ENCODE assay signal across 8 cellular contexts in the genomic region with DNA sequence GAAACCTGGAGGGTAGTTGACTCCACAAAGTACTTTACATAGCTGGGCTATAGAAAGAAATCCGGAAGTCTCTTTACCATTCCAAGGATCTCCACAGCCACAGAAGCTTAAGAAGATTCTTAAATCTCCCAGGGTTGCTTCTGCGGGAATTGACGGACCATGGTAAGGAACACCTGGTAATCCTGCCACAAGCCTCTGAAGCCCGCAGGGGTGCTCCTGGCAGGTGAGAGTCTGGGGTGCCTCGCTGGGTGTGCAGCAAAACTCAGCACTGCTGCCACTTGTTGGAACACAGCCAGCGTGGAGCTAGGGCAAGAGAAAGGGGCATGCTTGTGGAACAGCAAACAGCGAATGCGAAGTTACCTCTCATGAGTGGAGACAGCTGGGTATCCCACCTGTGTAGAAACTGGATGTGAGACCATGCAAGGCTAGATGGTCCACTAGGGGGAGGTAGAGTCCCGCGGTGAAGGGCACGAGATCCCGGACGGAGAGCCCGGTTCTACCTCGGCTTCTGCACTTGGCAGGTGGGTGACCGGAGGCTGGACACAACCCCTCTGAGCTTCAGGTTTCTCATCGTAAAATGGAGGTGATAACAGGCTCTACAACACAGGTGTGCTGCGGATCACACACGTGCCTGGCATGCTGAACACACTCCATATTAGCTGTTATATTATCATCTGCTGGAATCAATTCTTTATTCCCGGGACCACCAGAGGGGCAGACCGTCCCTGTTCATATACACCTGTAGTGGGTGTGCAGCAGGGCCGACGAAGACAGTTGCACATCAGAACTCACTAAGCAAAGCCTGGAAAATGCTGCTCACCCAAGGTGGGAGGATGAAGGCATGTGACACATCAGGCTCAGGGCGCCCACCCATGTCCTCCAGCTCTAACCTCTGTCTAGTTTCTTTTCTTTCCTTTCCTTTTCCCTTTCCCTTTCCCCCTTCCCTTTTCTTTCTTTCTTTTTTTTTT. TPM values are rescaled to one million over a fixed set of nuclear protein-coding genes. Genes with fewer than 3 reads are reported as not detected.
DNase-seq lines count a peak whose midpoint lies in the region; ATAC-seq and TF ChIP-seq lines count a peak whose summit lies in the region.

No MANE protein-coding gene starts in this region.

- no peaks in the 10 kb centered on the region for H3K9me2 ChIP-seq in SK-N-SH

- H3K4me2 ChIP-seq in SK-N-SH = peak overlapping the region; percentile 9; the same call in 1 of the 2 replicates

- intact Hi-C loops in cardiac septum (cut with DNase I) = loop anchor here (2.0 kb wide), 2 partner anchors 88 to 260 kb away; no protein-coding TSS in a partner anchor

- no peaks in the 10 kb centered on the region for H3F3A ChIP-seq in SK-N-SH (replicated peaks; ENCODE audit: insufficient read depth)

- H3K36me3 ChIP-seq in MG63 (no peaks in the 10 kb centered on the region), SK-N-SH (replicated peaks in 1 of 2; ENCODE audit: control insufficient read depth in 1 of 2, insufficient read depth in 2 of 2, low read length in 1 of 2) (no peaks in the 10 kb centered on the region)

- no peaks in the 10 kb centered on the region for H4K20me1 ChIP-seq in SK-N-SH (ENCODE audit: insufficient read depth)

- no peak overlapping the region for H3K27ac Mint-ChIP-seq in activated naive CD4-positive, alpha-beta T cell treated with anti-CD3 and anti-CD28 coated beads, Interleukin-2, amount 50 U/mL, for 72 hours

- CTCF ChIA-PET in SK-N-SH (lab: Yijun Ruan, JAX) = interaction anchor here (0.6 to 4.7 kb wide), 75 partner anchors 10 to 1292 kb away, joined by 3 to 184 read pairs (median 4); a partner anchor contains a TSS

- peak; percentile 86 for TF ChIP-seq CTCF in SK-N-SH (IDR thresholded peaks at IDR 0.05)

- no peak overlapping the region for H2AFZ ChIP-seq in SK-N-SH (ENCODE audit: low read depth)

- no peak overlapping the region for H3K9ac ChIP-seq in SK-N-SH

- peaks cover 3 to 13% of the 10 kb centered on the region in 2 donors for H3K36me3 Mint-ChIP-seq in activated naive CD4-positive, alpha-beta T cell treated with anti-CD3 and anti-CD28 coated beads, Interleukin-2, amount 50 U/mL, for 72 hours

- TF ChIP-seq RAD21 in SK-N-SH (IDR thresholded peaks at IDR 0.05; ENCODE audit: low read length) = peak; percentile 92

- peaks cover 0 to 6% of the 10 kb centered on the region in 2 experiments; a peak in 1 of 4 replicates for H3K4me1 ChIP-seq in SK-N-SH (ENCODE audit: control insufficient read depth in 1 of 2, insufficient read depth in 2 of 2, low read depth in 1 of 2, low read length in 1 of 2)

- peak; percentile 88 for DNase-seq in ELF-1 (ENCODE audit: low read depth, low spot score)
- DNase-seq in GOT3 (lab: John Stamatoyannopoulos, UW) = peak; percentile 19
- DNase-seq in MG63 = peak; percentile 42
- peak; percentile 85 for DNase-seq in SK-N-SH
- peak; percentile 72 to 82 for DNase-seq in activated naive CD4-positive, alpha-beta T cell treated with anti-CD3 and anti-CD28 coated beads, Interleukin-2, amount 50 U/mL, for 72 hours (ENCODE audit: low spot score in 2 of 2)
- DNase-seq in cardiac septum (ENCODE audit: low spot score) = peak; percentile 83
- peak; percentile 22 for DNase-seq in putamen (ENCODE audit: low spot score)
- no peak for DNase-seq in GF-D8 (lab: John Stamatoyannopoulos, UW)

- peak; percentile 90 to 94 for ATAC-seq in activated naive CD4-positive, alpha-beta T cell treated with anti-CD3 and anti-CD28 coated beads, Interleukin-2, amount 50 U/mL, for 72 hours

- POLR2A ChIA-PET in SK-N-SH (lab: Yijun Ruan, JAX) = no interaction called here

- H3K27me3 ChIP-seq in MG63 (no peaks in the 10 kb centered on the region), SK-N-SH (ENCODE audit: insufficient read depth) (no peaks in the 10 kb centered on the region)

- peaks cover 3 to 13% of the 10 kb centered on the region in 2 donors for H3K9me3 Mint-ChIP-seq in activated naive CD4-positive, alpha-beta T cell treated with anti-CD3 and anti-CD28 coated beads, Interleukin-2, amount 50 U/mL, for 72 hours

- H3K79me2 ChIP-seq in SK-N-SH (ENCODE audit: insufficient read depth) = no peaks in the 10 kb centered on the region

- no peaks in the 10 kb centered on the region for H3K9me3 ChIP-seq in MG63
- no peaks in the 10 kb centered on the region for H3K9me3 ChIP-seq in SK-N-SH

- TF ChIP-seq EP300 in SK-N-SH (IDR thresholded peaks at IDR 0.05; ENCODE audit: borderline replicate concordance in 1 of 2, low read depth in 1 of 2, low read length in 1 of 2) = no peak

- H3K4me3 ChIP-seq in MG63 (no peak overlapping the region), SK-N-SH (ENCODE audit: low read depth in 2 of 2, low read length in 1 of 2) (peak overlapping the region; percentile 6 to 26; a peak in 2 of 4 replicates)

- no peak overlapping the region for H3K27ac ChIP-seq in SK-N-SH (ENCODE audit: low read depth in 2 of 2, low read length in 1 of 2)

- 15% methylated on average over 24 of the region's 24 CpGs for WGBS in SK-N-SH (ENCODE audit: low lambda C conversion rate)

TF ChIP-seq in SK-N-SH, 30 proteins besides CTCF, POLR2A, EP300 and RAD21:
- TF ChIP-seq SMC3 (IDR thresholded peaks at IDR 0.05; ENCODE audit: low read depth, low read length) (peak; percentile 90), FOXJ3 (CRISPR knock-in tag; IDR thresholded peaks at IDR 0.05) (no peak)

RNA-seq across cellular contexts. Expression of a gene that starts 24.1 kb away (rescaled TPM):
- 80.9 and 92.4 TPM in 2 replicates for total RNA-seq in MG63 (2014; rRNA removed; shearing (Covaris generic); ENCODE audit: low replicate concordance)
- 79.0 and 97.4 TPM in 2 replicates for polyA plus RNA-seq in SK-N-SH (2012; rRNA removed)
- 81.9 and 98.8 TPM in 2 replicates for polyA plus RNA-seq in SK-N-SH (2012; cell fraction: cytosol; rRNA removed)
- 34.7 and 42.7 TPM in 2 replicates for polyA plus RNA-seq in SK-N-SH (2012; cell fraction: nucleus; rRNA removed)
- 10 to 100 TPM; 52.4 to 55.6 TPM for total RNA-seq in activated naive CD4-positive, alpha-beta T cell treated with anti-CD3 and anti-CD28 coated beads, Interleukin-2, amount 50 U/mL, for 72 hours
- 61.2 TPM for total RNA-seq in cardiac septum
